ENCODE assay signal across 15 cellular contexts in the genomic region with DNA sequence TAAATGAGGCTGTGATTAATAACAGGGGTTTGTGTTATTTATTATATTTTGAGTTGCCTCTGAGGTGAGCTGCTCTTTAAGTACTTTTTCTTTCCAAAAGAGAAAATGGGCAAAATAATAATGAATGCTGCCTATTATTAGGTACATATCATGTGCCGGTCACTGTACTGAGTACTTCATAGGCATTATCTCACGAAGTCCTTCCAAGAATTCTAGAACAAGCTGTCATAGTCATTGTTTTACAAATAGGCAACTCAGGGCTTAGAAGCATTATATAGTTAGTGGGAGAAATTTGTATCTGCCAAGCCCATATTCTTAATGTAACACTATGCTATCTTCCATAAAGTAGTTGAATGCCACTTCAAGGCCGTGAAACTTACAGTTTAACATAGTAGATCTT.
DNase-seq lines count a peak whose midpoint lies in the region; ATAC-seq lines count a peak whose summit lies in the region.
"Had no signal": no experiment of that assay in that cellular context is flagged by ENCODE, and none has a peak within 500 bp of the region (broad histone marks: within the 10 kb centered on the region; RNA-seq: fewer than 3 reads in every experiment).

No MANE protein-coding gene starts in this region.

- ATAC-seq in Right ventricle myocardium superior (ENCODE audit: poor library complexity) (peak; percentile 85), left ventricle myocardium superior (peak; percentile 88)

- no peak overlapping the region for H3K4me3 ChIP-seq in H7 (ENCODE audit: insufficient read depth, low read depth, low read length)
- no peak overlapping the region for H3K4me3 ChIP-seq in mesendoderm (ENCODE audit: low read length)

- H3K36me3 ChIP-seq in KOPT-K1 (ENCODE audit: insufficient read depth, low read length): no peaks in the 10 kb centered on the region
- no peaks in the 10 kb centered on the region for H3K36me3 ChIP-seq in H7 (replicated peaks; ENCODE audit: control insufficient read depth, insufficient read depth, low read length)
- H3K36me3 ChIP-seq in mesendoderm (ENCODE audit: control insufficient read depth, insufficient read depth, low read length): no peaks in the 10 kb centered on the region

- DNase-seq in Right ventricle myocardium superior: no peak
- no peak for DNase-seq in cardiac septum (ENCODE audit: low spot score)
- DNase-seq in left ventricle myocardium superior: no peak
- no peak for DNase-seq in H7
- DNase-seq in NCI-H446 (lab: John Stamatoyannopoulos, UW): no peak
- no peak for DNase-seq in mesendoderm
- DNase-seq: AML-193; Caco-2; CD4-positive, alpha-beta T cell; DMS79 treated with DMSO at 0.1 percent for 48 hours; GF-D8; GOT3; H9 had no signal

- no peak overlapping the region for H4K8ac ChIP-seq in mesendoderm (ENCODE audit: low read depth, low read length)

- no peaks in the 10 kb centered on the region for H3K4me1 ChIP-seq in mesendoderm (ENCODE audit: control insufficient read depth, low read depth, low read length)
- H3K4me1 ChIP-seq: Caco-2 had no signal

- H3K56ac ChIP-seq in mesendoderm (ENCODE audit: low read length): no peak overlapping the region

- no peak overlapping the region for H2BK5ac ChIP-seq in mesendoderm (ENCODE audit: low read length)

- H3K27ac ChIP-seq in KOPT-K1 (ENCODE audit: low read depth, low read length, poor library complexity, severe bottlenecking) (peak overlapping the region; percentile 74), mesendoderm (ENCODE audit: low read depth, low read length) (no peak overlapping the region)
- H3K27ac ChIP-seq: C4-2B had no signal

- H3K9me3 ChIP-seq in KOPT-K1 (ENCODE audit: insufficient read depth, low read length, poor library complexity, severe bottlenecking): peaks cover 9% of the 10 kb centered on the region
- H3K9me3 ChIP-seq: Caco-2 had no signal

- intact Hi-C loops in Right ventricle myocardium superior (cut with DNase I) (no loop called here), cardiac septum (cut with DNase I) (no loop called here), left ventricle myocardium superior (cut with micrococcal nuclease) (no loop called here)

- no peaks in the 10 kb centered on the region for H3K79me2 ChIP-seq in mesendoderm (ENCODE audit: control insufficient read depth, insufficient read depth, low read length)

- no peak overlapping the region for H3K9ac ChIP-seq in mesendoderm (ENCODE audit: low read length)

- H3K79me1 ChIP-seq in mesendoderm (ENCODE audit: low read length): no peaks in the 10 kb centered on the region

- H2BK15ac ChIP-seq in mesendoderm (replicated peaks; ENCODE audit: low read depth): no peak overlapping the region

- no peak overlapping the region for H3K4ac ChIP-seq in mesendoderm (ENCODE audit: low read depth, low read length)

- no peak overlapping the region for H3K4me2 ChIP-seq in mesendoderm (ENCODE audit: low read length)

- H3K27me3 ChIP-seq in H7 (ENCODE audit: control insufficient read depth, insufficient read depth, low read length) (no peaks in the 10 kb centered on the region), mesendoderm (ENCODE audit: insufficient read depth, low read length, poor library complexity) (no peaks in the 10 kb centered on the region)

- no CpG with 5 or more reads among the region's 3 CpGs for WGBS in mesendoderm (ENCODE audit: extremely low coverage, insufficient coverage, low lambda C conversion rate)

- H4K5ac ChIP-seq in mesendoderm (ENCODE audit: low read length): no peak overlapping the region

- H2AK5ac ChIP-seq in mesendoderm (ENCODE audit: low read length): no peak overlapping the region

- H3K18ac ChIP-seq in mesendoderm (ENCODE audit: low read length): no peak overlapping the region

- no peak overlapping the region for H3K23ac ChIP-seq in mesendoderm (ENCODE audit: low read length)

- no peak overlapping the region for H2BK120ac ChIP-seq in mesendoderm (ENCODE audit: low read depth, low read length)
